ENCODE assay signal across 14 cellular contexts in genomic region chr17:62611308-62611707, GRCh38. TPM values are rescaled to one million over a fixed set of nuclear protein-coding genes. Genes with fewer than 3 reads are reported as not detected.
DNase-seq lines count a peak whose midpoint lies in the region; ATAC-seq and TF ChIP-seq lines count a peak whose summit lies in the region.
"Had no signal": no experiment of that assay in that cellular context is flagged by ENCODE, and none has a peak within 500 bp of the region (broad histone marks: within the 10 kb centered on the region; RNA-seq: fewer than 3 reads in every experiment).

No MANE protein-coding gene starts in this region.

- POLR2A ChIA-PET in GM10248 (lab: Yijun Ruan, JAX) (no interaction called here), activated B cell treated with CpG ODN at 0.5 μM for 24 hours (lab: Charles Lee) (no interaction called here)

- no peaks in the 10 kb centered on the region for H3K27me3 Mint-ChIP-seq in activated B cell treated with CpG ODN at 0.5 μM for 24 hours

- H3K27ac Mint-ChIP-seq in activated B cell treated with CpG ODN at 0.5 μM for 24 hours: peak overlapping the region; percentile 62
- H3K27ac Mint-ChIP-seq: neural progenitor cell had no signal

- intact Hi-C loops in activated B cell treated with CpG ODN at 0.5 μM for 24 hours (cut with micrococcal nuclease): no loop called here

- peaks cover 91% of the 10 kb centered on the region for H3K36me3 Mint-ChIP-seq in activated B cell treated with CpG ODN at 0.5 μM for 24 hours (ENCODE audit: low read depth)

- TF ChIP-seq CTCF in GM10248 (IDR thresholded peaks at IDR 0.05; ENCODE audit: control extremely low read depth, extremely low read depth, low read depth, missing control alignments) (no peak), activated B cell treated with CpG ODN at 0.5 μM for 24 hours (IDR thresholded peaks at IDR 0.05) (no peak)

- ATAC-seq in GM21367 (IDR thresholded peaks at IDR 0.05; ENCODE audit: unreplicated experiment) (peak; percentile 82), HG03108 (IDR thresholded peaks at IDR 0.05; ENCODE audit: unreplicated experiment) (peak; percentile 81), activated B cell treated with CpG ODN at 0.5 μM for 24 hours (ENCODE audit: low read depth) (peak; percentile 78)
- no peak for ATAC-seq in stimulated activated naive CD8-positive, alpha-beta T cell treated with anti-CD3 and anti-CD28 coated beads, Interleukin-15, Interleukin-2, amounts not matched to agents 100 U/mL and 50 U/mL, for 24 hours

- DNase-seq in GM10248 (ENCODE audit: extremely low spot score) (peak; percentile 44), activated B cell treated with CpG ODN at 0.5 μM for 24 hours (no peak), GM19238 (ENCODE audit: insufficient read length, low spot score) (no peak), NCI-H510A (lab: John Stamatoyannopoulos, UW) (no peak), putamen (ENCODE audit: low spot score) (no peak)
- no peak for DNase-seq in stimulated activated naive CD8-positive, alpha-beta T cell treated with anti-CD3 and anti-CD28 coated beads, Interleukin-15, Interleukin-2, amounts not matched to agents 100 U/mL and 50 U/mL, for 24 hours
- DNase-seq: activated T-cell treated with anti-CD3 and anti-CD28 coated beads, Interleukin-2, amount 50 U/mL, for 48 hours; cerebellar nuclear complex; kidney; NCI-H1092; NCI-H774 had no signal

- CTCF ChIA-PET in GM10248 (lab: Yijun Ruan, JAX) (interaction anchor here (1.1 to 1.6 kb wide), 3 partner anchors 25 to 59 kb away, joined by 3 to 4 read pairs (median 4); no protein-coding TSS in a partner anchor), activated B cell treated with CpG ODN at 0.5 μM for 24 hours (lab: Charles Lee) (interaction anchor here (0.6 kb wide), 1 partner anchor 9 kb away, joined by 3 read pairs; no protein-coding TSS in a partner anchor)

- H3K4me1 Mint-ChIP-seq in activated B cell treated with CpG ODN at 0.5 μM for 24 hours: peaks cover 20% of the 10 kb centered on the region
- H3K4me1 Mint-ChIP-seq: neural progenitor cell had no signal

- no peaks in the 10 kb centered on the region for H3K9me3 Mint-ChIP-seq in activated B cell treated with CpG ODN at 0.5 μM for 24 hours
- H3K9me3 Mint-ChIP-seq: neural progenitor cell had no signal

- peak overlapping the region; percentile 12 for H3K4me3 Mint-ChIP-seq in activated B cell treated with CpG ODN at 0.5 μM for 24 hours
- H3K4me3 Mint-ChIP-seq: neural progenitor cell had no signal

RNA-seq across cellular contexts. Expression of gene MRC2, which starts 16.2 kb away (rescaled TPM):
- 0.10 and 0.11 TPM in 2 replicates for total RNA-seq in activated B cell treated with CpG ODN at 0.5 μM for 24 hours
